10 cellular contexts compared by ENCODE assay signal in genomic region chr13:41645313-41645712, GRCh38.
DNase-seq lines count a peak whose midpoint lies in the region; ATAC-seq, FAIRE-seq and TF ChIP-seq lines count a peak whose summit lies in the region.
"Had no signal": no experiment of that assay in that cellular context is flagged by ENCODE, and none has a peak within 500 bp of the region (broad histone marks: within the 10 kb centered on the region; RNA-seq: fewer than 3 reads in every experiment).

No MANE protein-coding gene starts in this region.

- DNase-seq in LHCN-M2 (ENCODE audit: low read depth) = peak; percentile 87
- peak; percentile 97 for DNase-seq in endothelial cell of umbilical vein (ENCODE audit: low read depth, low spot score)
- peak; percentile 88 to 95 for DNase-seq in lung microvascular endothelial cell (ENCODE audit: low read depth in 2 of 2)
- peak; percentile 54 to 60 for DNase-seq in uterus
- DNase-seq in endodermal cell = no peak
- no peak for DNase-seq in NCI-H1092 (lab: John Stamatoyannopoulos, UW)
- DNase-seq: activated CD4-positive, CD25-positive, alpha-beta regulatory T cell; NCI-H774 had no signal

- TF ChIP-seq POLR2A in endothelial cell of umbilical vein (IDR thresholded peaks at IDR 0.05; ENCODE audit: low read depth, low read length) (peak; percentile 17), uterus (IDR thresholded peaks at IDR 0.05) (no peak)

- no peak overlapping the region for H3K4me3 ChIP-seq in endothelial cell of umbilical vein (replicated peaks in 1 of 3; ENCODE audit: insufficient read depth in 1 of 3, low read depth in 1 of 3, low read length in 3 of 3)
- H3K4me3 ChIP-seq in uterus = no peak overlapping the region
- no peak overlapping the region for H3K4me3 ChIP-seq in endodermal cell (ENCODE audit: low read length)

- no peaks in the 10 kb centered on the region for H3K27me3 Mint-ChIP-seq in endodermal cell (ENCODE audit: insufficient read depth)

- H3K4me3 Mint-ChIP-seq in endodermal cell = no peak overlapping the region
- H3K4me3 Mint-ChIP-seq: brain had no signal

- H3K4me1 ChIP-seq in endothelial cell of umbilical vein (ENCODE audit: control insufficient read depth, extremely low read depth, insufficient read depth, low read length) (peaks cover 61% of the 10 kb centered on the region), uterus (peaks cover 0 to 4% of the 10 kb centered on the region in 2 donors), endodermal cell (ENCODE audit: control insufficient read depth, insufficient read depth, low read length) (no peaks in the 10 kb centered on the region)

- intact Hi-C loops in endothelial cell of umbilical vein (cut with micrococcal nuclease) (loop anchor here (5.0 to 10.0 kb wide), 3 partner anchors 81 to 583 kb away; partner anchors contain the start of genes KBTBD7 and WBP4), uterus (cut with DNase I; ENCODE audit: low total_unique reads) (no loop called here)

- H3K79me2 ChIP-seq in endothelial cell of umbilical vein (ENCODE audit: control insufficient read depth, insufficient read depth, low read length) = no peaks in the 10 kb centered on the region

- H3K36me3 ChIP-seq in endothelial cell of umbilical vein (ENCODE audit: control insufficient read depth in 2 of 2, extremely low read depth in 1 of 2, insufficient read depth in 2 of 2, low read length in 2 of 2) = no peaks in the 10 kb centered on the region
- no peaks in the 10 kb centered on the region for H3K36me3 ChIP-seq in uterus
- H3K36me3 ChIP-seq in endodermal cell (ENCODE audit: control insufficient read depth, insufficient read depth, low read length) = no peaks in the 10 kb centered on the region

- BruUV-seq in endothelial cell of umbilical vein (replicated peaks; lab: Mats Ljungman, UMichigan) = no TSS peak

- peak overlapping the region; percentile 66 for H3K4me2 ChIP-seq in endothelial cell of umbilical vein (ENCODE audit: insufficient read depth, low read length)

- no peaks in the 10 kb centered on the region for H4K20me1 ChIP-seq in endothelial cell of umbilical vein (replicated peaks; ENCODE audit: control insufficient read depth, extremely low read depth, insufficient read depth, low read length)

- WGBS in endodermal cell (ENCODE audit: insufficient coverage in 1 of 2, insufficient read length in 1 of 2), 2 experiments = 93 to 95% methylated on average over 4 of the region's 4 CpGs

- no peak overlapping the region for H2AFZ ChIP-seq in endothelial cell of umbilical vein (ENCODE audit: low read depth, low read length)

- TF ChIP-seq CTCF in endothelial cell of umbilical vein (IDR thresholded peaks at IDR 0.05; ENCODE audit: extremely low read depth in 1 of 2, insufficient read depth in 1 of 2, low read depth in 1 of 2, low read length in 2 of 2) = no peak
- TF ChIP-seq CTCF in uterus (IDR thresholded peaks at IDR 0.05) = no peak
- TF ChIP-seq CTCF in endodermal cell (conservative IDR thresholded peaks at IDR 0.05) = no peak

- CTCF ChIA-PET in endothelial cell of umbilical vein (lab: Charles Lee) = interaction anchor here (0.9 to 1.5 kb wide), 4 partner anchors 31 to 236 kb away, joined by 3 to 5 read pairs (median 4); no protein-coding TSS in a partner anchor

- no peaks in the 10 kb centered on the region for H3K36me3 Mint-ChIP-seq in endodermal cell (ENCODE audit: low read depth)
- H3K36me3 Mint-ChIP-seq: brain had no signal

- POLR2A ChIA-PET in endothelial cell of umbilical vein (lab: Charles Lee) = interaction anchor here (1.2 kb wide), 1 partner anchor 31 kb away, joined by 6 read pairs; no protein-coding TSS in a partner anchor

- H3K27ac ChIP-seq in endothelial cell of umbilical vein (ENCODE audit: insufficient read depth, low read depth, low read length) (peak overlapping the region; percentile 99), uterus (peak overlapping the region; percentile 29 to 52), endodermal cell (ENCODE audit: low read depth, low read length) (no peak overlapping the region)

- H3K27ac Mint-ChIP-seq in endodermal cell = no peak overlapping the region

- dilution Hi-C loops in endothelial cell of umbilical vein (cut with MboI; ENCODE audit: extremely low pct_ligation_motif_present, low sequenced_read_pairs) = no loop called here

- ATAC-seq in HG03432 (IDR thresholded peaks at IDR 0.05; ENCODE audit: unreplicated experiment) = no peak

- H3K9me3 ChIP-seq in endothelial cell of umbilical vein (replicated peaks; ENCODE audit: control insufficient read depth, insufficient read depth, low read length) = no peaks in the 10 kb centered on the region
- no peaks in the 10 kb centered on the region for H3K9me3 ChIP-seq in uterus
- no peaks in the 10 kb centered on the region for H3K9me3 ChIP-seq in endodermal cell (ENCODE audit: control insufficient read depth, low read length)

- FAIRE-seq in endothelial cell of umbilical vein (lab: Jason Lieb, UNC) = peak; percentile 77

- H3K9me3 Mint-ChIP-seq in endodermal cell = no peaks in the 10 kb centered on the region
- H3K9me3 Mint-ChIP-seq: brain had no signal

- peaks cover 12% of the 10 kb centered on the region for H3K4me1 Mint-ChIP-seq in endodermal cell

- H3K9ac ChIP-seq in endothelial cell of umbilical vein (replicated peaks; ENCODE audit: extremely low read depth, insufficient read depth, low read length) (peak overlapping the region; percentile 85), endodermal cell (ENCODE audit: extremely low read depth, low read length, poor library complexity, severe bottlenecking) (no peak overlapping the region)

- H3K27me3 ChIP-seq in endothelial cell of umbilical vein (ENCODE audit: control insufficient read depth in 2 of 2, insufficient read depth in 2 of 2, low read length in 2 of 2) (no peaks in the 10 kb centered on the region), uterus (no peaks in the 10 kb centered on the region), endodermal cell (ENCODE audit: control insufficient read depth, insufficient read depth, low read length, poor library complexity, severe bottlenecking) (no peaks in the 10 kb centered on the region)

- no peaks in the 10 kb centered on the region for H3K9me1 ChIP-seq in endothelial cell of umbilical vein (replicated peaks; ENCODE audit: control insufficient read depth, extremely low read depth, insufficient read depth, low read length)

TF ChIP-seq in endothelial cell of umbilical vein, 7 proteins besides CTCF, POLR2A, EP300 and RAD21:
- TF ChIP-seq EZH2 (IDR thresholded peaks at IDR 0.05; ENCODE audit: borderline replicate concordance, low read depth, low read length, severe bottlenecking) (no peak), JUN (IDR thresholded peaks at IDR 0.05; ENCODE audit: borderline replicate concordance, insufficient read depth, insufficient read length, low read depth) (peak; percentile 96), FOS (IDR thresholded peaks at IDR 0.05; ENCODE audit: borderline replicate concordance, insufficient read depth, low read length) (peak; percentile 58), GATA2 (IDR thresholded peaks at IDR 0.05; ENCODE audit: insufficient read depth, insufficient read length, low read depth, low read length) (peak; percentile 67), POLR2AphosphoS5 (IDR thresholded peaks at IDR 0.05; ENCODE audit: insufficient read depth, low read depth, low read length) (peak; percentile 42), MYC (IDR thresholded peaks at IDR 0.05; ENCODE audit: low read depth, low read length) (no peak), MAX (IDR thresholded peaks at IDR 0.05; ENCODE audit: insufficient read depth, insufficient read length) (no peak)

Comparison
In these comparisons a context has a peak if more than half of its experiments do, and no peak if none do; other contexts are left out.
1. DNase-seq: peak in LHCN-M2 (single experiment), endothelial cell of umbilical vein (single experiment), lung microvascular endothelial cell (2 of 2) and uterus (2 of 2); none in endodermal cell (single experiment) and NCI-H1092 (single experiment).